30 cellular contexts compared by ENCODE assay signal in the genomic region with DNA sequence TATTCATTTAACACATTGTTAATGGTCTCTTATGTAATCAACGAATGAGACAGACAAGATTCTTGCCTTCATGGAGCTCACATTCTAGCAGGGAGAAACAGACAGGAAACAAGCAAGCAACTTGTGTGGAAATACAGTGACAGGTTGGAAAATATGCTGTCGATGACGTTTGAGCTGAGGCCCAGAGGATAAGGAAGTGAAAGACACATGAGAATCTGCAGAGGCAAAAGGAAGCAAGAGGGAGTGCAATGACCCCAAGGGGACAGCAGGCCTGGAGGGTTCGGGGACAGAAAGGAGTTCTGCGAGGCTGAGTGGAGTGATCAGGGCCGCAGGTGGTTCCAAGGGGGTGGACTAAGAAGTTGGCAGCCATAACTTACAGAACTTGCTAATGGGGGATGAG.
DNase-seq lines count a peak whose midpoint lies in the region; ATAC-seq, FAIRE-seq and TF ChIP-seq lines count a peak whose summit lies in the region.
"Had no signal": no experiment of that assay in that cellular context is flagged by ENCODE, and none has a peak within 500 bp of the region (broad histone marks: within the 10 kb centered on the region; RNA-seq: fewer than 3 reads in every experiment).

No MANE protein-coding gene starts in this region.

- WGBS in GM12878 (ENCODE audit: insufficient coverage, insufficient replicate concordance, low lambda C conversion rate, missing lambda C conversion rate): 18% methylated on average over 6 of the region's 6 CpGs

- no peaks in the 10 kb centered on the region for H3K9me3 ChIP-seq in GM12878 (replicated peaks; ENCODE audit: control insufficient read depth, insufficient read depth, low read length)
- H3K9me3 ChIP-seq: ascending aorta, colonic mucosa, lower lobe of right lung, ovary, tibial artery had no signal

- H3K9ac ChIP-seq in GM12878 (ENCODE audit: control insufficient read depth, insufficient read depth, low read length): no peak overlapping the region
- H3K9ac ChIP-seq: KMS-11 had no signal

- TF ChIP-seq RAD21 in GM12878 (IDR thresholded peaks at IDR 0.05; ENCODE audit: insufficient read depth, low read depth, low read length): no peak

- intact Hi-C loops in GM12878 (cut with micrococcal nuclease; ENCODE audit: unreplicated experiment): no loop called here

- no peaks in the 10 kb centered on the region for H3K36me3 ChIP-seq in GM12878 (ENCODE audit: control insufficient read depth in 2 of 2, insufficient read depth in 2 of 2, low read length in 1 of 2)
- H3K36me3 ChIP-seq: ascending aorta, cardiac muscle cell, colonic mucosa, lower lobe of right lung, ovary, tibial artery had no signal

- peak; percentile 70 for ATAC-seq in GM19351 (IDR thresholded peaks at IDR 0.05; ENCODE audit: unreplicated experiment)
- ATAC-seq in GM12878: peak; percentile 27; the same call in 2 of the 3 replicates
- ATAC-seq: activated T-helper 17 cell treated with anti-CD3 and anti-CD28 coated beads, Interleukin-2, amount 50 U/mL, for 72 hours; CD8-positive, alpha-beta T cell had no signal

- H3K27ac ChIP-seq in GM12878 (ENCODE audit: control insufficient read depth, insufficient read depth): no peak overlapping the region
- H3K27ac ChIP-seq: ascending aorta, cardiac muscle cell, colonic mucosa, KMS-11, lower lobe of right lung, ovary, tibial artery had no signal

- POLR2A ChIA-PET in GM12878 (lab: Charles Lee): no interaction called here

- TF ChIP-seq CTCF in NB4 (IDR thresholded peaks at IDR 0.05; ENCODE audit: low read depth, low read length) (no peak), GM12878 (IDR thresholded peaks at IDR 0.05 in 2 of 3, conservative IDR thresholded peaks at IDR 0.05 in 1 of 3; ENCODE audit: control insufficient read depth in 2 of 3, extremely low read depth in 1 of 3, insufficient read depth in 1 of 3, low read depth in 3 of 3, low read length in 3 of 3) (no peak)

- BruUV-seq in GM12878 (replicated peaks; lab: Mats Ljungman, UMichigan): no TSS peak

- no peaks in the 10 kb centered on the region for H3K79me2 ChIP-seq in GM12878 (ENCODE audit: control insufficient read depth, insufficient read depth, low read length)

- no peaks in the 10 kb centered on the region for H4K20me1 ChIP-seq in GM12878 (ENCODE audit: control insufficient read depth, insufficient read depth)

- CTCF ChIA-PET in GM12878 (lab: Yijun Ruan, JAX): no interaction called here

- in situ Hi-C loops in GM12878 (cut with MboI): no loop called here

- RAD21 ChIA-PET in GM12878 (lab: Charles Lee; ENCODE audit: unreplicated experiment): no interaction called here

- SMC1A ChIA-PET in GM12878 (lab: Charles Lee; ENCODE audit: uncharacterized antibody, unreplicated experiment): no interaction called here

- TF ChIP-seq EP300 in GM12878 (IDR thresholded peaks at IDR 0.05; ENCODE audit: borderline replicate concordance in 1 of 2, control insufficient read depth in 1 of 2, low read depth in 2 of 2, low read length in 2 of 2): no peak

- no peaks in the 10 kb centered on the region for H3K4me1 ChIP-seq in GM12878 (ENCODE audit: control insufficient read depth, insufficient read depth, low read length)
- H3K4me1 ChIP-seq: ascending aorta, colonic mucosa, lower lobe of right lung, tibial artery had no signal

- H3K4me2 ChIP-seq in GM12878 (ENCODE audit: control insufficient read depth, insufficient read depth): no peak overlapping the region
- H3K4me2 ChIP-seq: KMS-11, smooth muscle cell had no signal

- H3K4me3 ChIP-seq in NB4 (ENCODE audit: low read depth, low read length) (no peak overlapping the region), GM12878 (no peak overlapping the region)
- H3K4me3 ChIP-seq: ascending aorta, cardiac muscle cell, colonic mucosa, lower lobe of right lung, ovary, smooth muscle cell, tibial artery had no signal

- no peak for FAIRE-seq in GM12878 (lab: Jason Lieb, UNC)

- TF ChIP-seq POLR2A in NB4 (IDR thresholded peaks at IDR 0.05; ENCODE audit: extremely low read depth, insufficient read length) (no peak), GM12878 (IDR thresholded peaks at IDR 0.05; ENCODE audit: low read depth, low read length) (no peak)

- DNase-seq in Ammon's horn (ENCODE audit: low spot score) (peak; percentile 17), NB4 (ENCODE audit: low read depth) (peak; percentile 30), GM12878 (ENCODE audit: low read depth, low spot score) (no peak), NCI-H2029 (lab: John Stamatoyannopoulos, UW) (no peak), cortex of kidney (lab: John Stamatoyannopoulos, UW) (no peak), kidney tubule cell (ENCODE audit: low spot score) (no peak)
- DNase-seq in activated CD4-positive, alpha-beta T cell treated with anti-CD3 and anti-CD28 coated beads, Interleukin-2, amount 50 U/mL, for 4 hours: no peak
- DNase-seq: activated CD4-positive, alpha-beta memory T cell treated with anti-CD3 and anti-CD28 coated beads for 36 hours; activated CD8-positive, alpha-beta memory T cell treated with anti-CD3 and anti-CD28 coated beads, Interleukin-2, amount 50 U/mL, for 4 hours; CD8-positive, alpha-beta T cell; colonic mucosa; DMS153; GOT3; head of caudate nucleus; lower lobe of right lung; NCI-H1048; NCI-H187; NCI-H524 treated with DMSO at 0.1 percent for 48 hours; NK-92 treated with Interleukin-12 subunit alpha and Interleukin-12 subunit beta, amount 100 ng/mL, for 24 hours; ovary; stimulated activated CD4-positive, alpha-beta T cell treated with anti-CD3 and anti-CD28 coated beads, Interleukin-1b, Interleukin-23, amount 100 ng/mL, for 48 hours; stimulated activated CD8-positive, alpha-beta memory T cell treated with anti-CD3 and anti-CD28 coated beads, Interleukin-4, amount 100 ng/mL, for 48 hours; T-helper 9 cell; tibial artery had no signal

- no peaks in the 10 kb centered on the region; a peak in 1 of 4 replicates for H3K27me3 ChIP-seq in GM12878 (replicated peaks in 1 of 2; ENCODE audit: control insufficient read depth in 2 of 2, insufficient read depth in 2 of 2, low read length in 1 of 2)
- H3K27me3 ChIP-seq: ascending aorta, colonic mucosa, ovary, tibial artery had no signal

- H2AFZ ChIP-seq in GM12878 (ENCODE audit: control insufficient read depth, low read depth, low read length): no peak overlapping the region

TF ChIP-seq in GM12878, 131 proteins besides CTCF, POLR2A, EP300 and RAD21:
- TF ChIP-seq ZNF274 (IDR thresholded peaks at IDR 0.05; ENCODE audit: insufficient read depth, insufficient read length) (no peak), SPI1 (IDR thresholded peaks at IDR 0.05; ENCODE audit: borderline replicate concordance, insufficient read depth, low read depth, low read length) (peak; percentile 51; the same call in 1 of the 2 replicates)
- TF ChIP-seq, protein P1, sequence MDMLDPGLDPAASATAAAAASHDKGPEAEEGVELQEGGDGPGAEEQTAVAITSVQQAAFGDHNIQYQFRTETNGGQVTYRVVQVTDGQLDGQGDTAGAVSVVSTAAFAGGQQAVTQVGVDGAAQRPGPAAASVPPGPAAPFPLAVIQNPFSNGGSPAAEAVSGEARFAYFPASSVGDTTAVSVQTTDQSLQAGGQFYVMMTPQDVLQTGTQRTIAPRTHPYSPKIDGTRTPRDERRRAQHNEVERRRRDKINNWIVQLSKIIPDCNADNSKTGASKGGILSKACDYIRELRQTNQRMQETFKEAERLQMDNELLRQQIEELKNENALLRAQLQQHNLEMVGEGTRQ (IDR thresholded peaks at IDR 0.05; ENCODE audit: borderline replicate concordance, low read depth, low read length): no peak

Comparison
In these comparisons a context has a peak if more than half of its experiments do, and no peak if none do; other contexts are left out.
1. DNase-seq: peak in Ammon's horn (single experiment) and NB4 (single experiment); none in GM12878 (single experiment), activated CD4-positive, alpha-beta T cell treated with anti-CD3 and anti-CD28 coated beads, Interleukin-2, amount 50 U/mL, for 4 hours (0 of 2), NCI-H2029 (single experiment), cortex of kidney (single experiment) and kidney tubule cell (single experiment).